ENCODE assay signal across 15 cellular contexts in genomic region chr1:22207605-22208264, GRCh38.
DNase-seq lines count a peak whose midpoint lies in the region; ATAC-seq, FAIRE-seq and TF ChIP-seq lines count a peak whose summit lies in the region.
"Had no signal": no experiment of that assay in that cellular context is flagged by ENCODE, and none has a peak within 500 bp of the region (broad histone marks: within the 10 kb centered on the region; RNA-seq: fewer than 3 reads in every experiment).

No MANE protein-coding gene starts in this region.

- peak overlapping the region; percentile 70 for H3K27ac Mint-ChIP-seq in stimulated activated naive B cell treated with anti-CD40 and anti-IgM and Interleukin-4, amounts not matched to agents 10 μg/mL and 1 μg/mL and 100 μg/mL, for 72 hours
- H3K27ac Mint-ChIP-seq: activated CD4-positive, alpha-beta memory T cell treated with anti-CD3 and anti-CD28 coated beads for 36 hours; CD4-positive, CD25-positive, alpha-beta regulatory T cell; HFFc6 had no signal

- H3K27me3 Mint-ChIP-seq in stimulated activated naive B cell treated with anti-CD40 and anti-IgM and Interleukin-4, amounts not matched to agents 10 μg/mL and 1 μg/mL and 100 μg/mL, for 72 hours, result peaks cover 70 to 73% of the 10 kb centered on the region in 2 donors

- H3K36me3 Mint-ChIP-seq in stimulated activated naive B cell treated with anti-CD40 and anti-IgM and Interleukin-4, amounts not matched to agents 10 μg/mL and 1 μg/mL and 100 μg/mL, for 72 hours, result no peaks in the 10 kb centered on the region
- H3K36me3 Mint-ChIP-seq: activated CD4-positive, alpha-beta memory T cell treated with anti-CD3 and anti-CD28 coated beads for 36 hours; CD4-positive, CD25-positive, alpha-beta regulatory T cell had no signal

- ATAC-seq in stimulated activated naive B cell treated with anti-CD40 and anti-IgM and Interleukin-4, amounts not matched to agents 10 μg/mL and 1 μg/mL and 100 μg/mL, for 72 hours (replicated peaks), result no peak
- no peak for ATAC-seq in HG02870 (IDR thresholded peaks at IDR 0.05; ENCODE audit: unreplicated experiment)
- ATAC-seq: gastroesophageal sphincter had no signal

- no peak for FAIRE-seq in GM12892 (lab: Jason Lieb, UNC)
- FAIRE-seq: GM12891 had no signal

- no peaks in the 10 kb centered on the region for H3K9me3 Mint-ChIP-seq in stimulated activated naive B cell treated with anti-CD40 and anti-IgM and Interleukin-4, amounts not matched to agents 10 μg/mL and 1 μg/mL and 100 μg/mL, for 72 hours
- H3K9me3 Mint-ChIP-seq: activated CD4-positive, alpha-beta memory T cell treated with anti-CD3 and anti-CD28 coated beads for 36 hours; HFFc6 had no signal

- TF ChIP-seq POLR2A in GM12892 (IDR thresholded peaks at IDR 0.05; ENCODE audit: low read depth, low read length), result no peak

- H3K4me3 Mint-ChIP-seq in stimulated activated naive B cell treated with anti-CD40 and anti-IgM and Interleukin-4, amounts not matched to agents 10 μg/mL and 1 μg/mL and 100 μg/mL, for 72 hours, result no peak overlapping the region
- H3K4me3 Mint-ChIP-seq: activated CD4-positive, alpha-beta memory T cell treated with anti-CD3 and anti-CD28 coated beads for 36 hours; CD4-positive, CD25-positive, alpha-beta regulatory T cell; HFFc6 had no signal

- peak; percentile 34 for DNase-seq in NCI-H146 (lab: John Stamatoyannopoulos, UW)
- DNase-seq in NCI-H146 treated with DMSO at 0.1 percent for 48 hours (lab: John Stamatoyannopoulos, UW; ENCODE audit: unreplicated experiment), result no peak
- DNase-seq in NCI-H82 treated with DMSO at 0.1 percent for 48 hours (lab: John Stamatoyannopoulos, UW; ENCODE audit: unreplicated experiment), result peak; percentile 67
- DNase-seq in left kidney (ENCODE audit: low read depth, low spot score), result peak; percentile 77
- DNase-seq in stimulated activated naive B cell treated with anti-CD40 and anti-IgM and Interleukin-4, amounts not matched to agents 10 μg/mL and 1 μg/mL and 100 μg/mL, for 72 hours, result no peak
- no peak for DNase-seq in GM12892 (ENCODE audit: insufficient read length)
- DNase-seq in pons (ENCODE audit: low spot score), result no peak
- DNase-seq: activated CD4-positive, alpha-beta memory T cell treated with anti-CD3 and anti-CD28 coated beads for 36 hours; amniotic stem cell; CD4-positive, CD25-positive, alpha-beta regulatory T cell; HFFc6; NCI-H187 treated with DMSO at 0.1 percent for 48 hours had no signal

- H3K4me1 Mint-ChIP-seq in stimulated activated naive B cell treated with anti-CD40 and anti-IgM and Interleukin-4, amounts not matched to agents 10 μg/mL and 1 μg/mL and 100 μg/mL, for 72 hours, result no peaks in the 10 kb centered on the region

Comparison
In these comparisons a context has a peak if more than half of its experiments do, and no peak if none do; other contexts are left out.
1. DNase-seq: peak in NCI-H146 (single experiment), NCI-H82 treated with DMSO at 0.1 percent for 48 hours (single experiment) and left kidney (single experiment); none in NCI-H146 treated with DMSO at 0.1 percent for 48 hours (single experiment), stimulated activated naive B cell treated with anti-CD40 and anti-IgM and Interleukin-4, amounts not matched to agents 10 μg/mL and 1 μg/mL and 100 μg/mL, for 72 hours (single experiment), GM12892 (single experiment) and pons (single experiment).